Comparison of ENCODE assay signal across 16 cellular contexts in the genomic region with DNA sequence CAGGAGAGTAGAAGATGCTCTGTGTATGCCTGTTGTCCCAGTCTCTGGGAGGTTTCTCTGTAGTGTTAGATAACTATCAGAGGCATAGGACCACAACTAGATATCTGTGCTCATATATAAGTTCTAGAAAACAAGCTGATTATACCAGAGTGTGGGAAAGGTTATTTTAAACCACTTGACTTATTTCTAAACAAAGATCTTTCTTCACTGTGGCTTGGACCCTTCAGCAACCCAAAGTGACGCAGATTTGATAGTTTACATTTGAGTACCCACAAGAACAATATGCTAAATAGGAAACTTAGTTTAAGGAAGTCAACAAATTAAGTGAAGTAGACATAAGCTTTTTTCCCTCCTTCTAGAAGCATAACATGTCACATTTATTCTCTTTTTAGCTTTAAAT. TPM values are rescaled to one million over a fixed set of nuclear protein-coding genes. Genes with fewer than 3 reads are reported as not detected.
A peak's percentile ranks its signal among the peaks of the same experiment; 100 is the strongest.
DNase-seq lines count a peak whose midpoint lies in the region; ATAC-seq, FAIRE-seq and TF ChIP-seq lines count a peak whose summit lies in the region.
"Had no signal": no experiment of that assay in that cellular context is flagged by ENCODE, and none has a peak within 500 bp of the region (broad histone marks: within the 10 kb centered on the region; RNA-seq: fewer than 3 reads in every experiment).

No MANE protein-coding gene starts in this region.

- no peak overlapping the region for H2AK5ac ChIP-seq in H1 (ENCODE audit: low read depth, low read length)

- CTCF ChIA-PET in H1 (lab: Charles Lee; ENCODE audit: partially characterized antibody): interaction anchor here (1.0 to 2.7 kb wide), 6 partner anchors 20 to 107 kb away, joined by 3 to 7 read pairs (median 3); no protein-coding TSS in a partner anchor
- CTCF ChIA-PET in activated CD8-positive, alpha-beta T cell treated with anti-CD3 and anti-CD28 coated beads, Interleukin-2, amount 10 ng/mL, durations not matched to agents 7 days and 5 days (lab: Charles Lee): interaction anchor here (1.2 kb wide), 1 partner anchor 10 kb away, joined by 3 read pairs; no protein-coding TSS in a partner anchor
- CTCF ChIA-PET in activated CD8-positive, alpha-beta T cell treated with anti-CD3 and anti-CD28 coated beads for 36 hours (lab: Charles Lee): interaction anchor here (1.2 kb wide), 1 partner anchor 9 kb away, joined by 3 read pairs; no protein-coding TSS in a partner anchor

- H4K5ac ChIP-seq in H1 (ENCODE audit: insufficient read length, low read depth, low read length): no peak overlapping the region

- no peak for TF ChIP-seq POLR2A in GM12892 (IDR thresholded peaks at IDR 0.05; ENCODE audit: low read depth, low read length)
- TF ChIP-seq POLR2A in H1 (IDR thresholded peaks at IDR 0.05; ENCODE audit: control extremely low read depth in 1 of 2, low read depth in 2 of 2, low read length in 2 of 2): no peak

- no peaks in the 10 kb centered on the region for H3K9me3 ChIP-seq in HUES48 (ENCODE audit: control insufficient read depth, insufficient read depth, low read length)
- no peaks in the 10 kb centered on the region for H3K9me3 ChIP-seq in H1 (ENCODE audit: insufficient read depth in 2 of 2, low read depth in 1 of 2, low read length in 1 of 2)
- H3K9me3 ChIP-seq: BLaER1 had no signal

- H3K27me3 ChIP-seq in HUES48 (ENCODE audit: control insufficient read depth, insufficient read depth, low read length) (no peaks in the 10 kb centered on the region), H1 (replicated peaks in 1 of 4; ENCODE audit: control insufficient read depth in 3 of 4, extremely low read depth in 1 of 4, insufficient read depth in 3 of 4, low read length in 3 of 4) (no peaks in the 10 kb centered on the region)
- H3K27me3 ChIP-seq: BLaER1 had no signal

- H3K36me3 ChIP-seq in HUES48 (ENCODE audit: control insufficient read depth, insufficient read depth, low read length) (peaks cover 23% of the 10 kb centered on the region), H1 (ENCODE audit: control insufficient read depth in 2 of 4, insufficient read depth in 4 of 4, low read length in 3 of 4) (peaks cover 0 to 14% (median 4%) of the 10 kb centered on the region in 4 experiments; a peak in 5 of 8 replicates)

- H2BK5ac ChIP-seq in H1 (ENCODE audit: low read depth, low read length): no peak overlapping the region

- H3K27me3 Mint-ChIP-seq in nephron (ENCODE audit: low read depth): no peaks in the 10 kb centered on the region
- H3K27me3 Mint-ChIP-seq in activated CD8-positive, alpha-beta T cell treated with anti-CD3 and anti-CD28 coated beads, Interleukin-2, amount 10 ng/mL, durations not matched to agents 7 days and 5 days (ENCODE audit: low read depth): no peaks in the 10 kb centered on the region
- no peaks in the 10 kb centered on the region for H3K27me3 Mint-ChIP-seq in activated CD8-positive, alpha-beta T cell treated with anti-CD3 and anti-CD28 coated beads for 36 hours
- H3K27me3 Mint-ChIP-seq: CD4-positive, alpha-beta memory T cell; IgD-negative memory B cell had no signal

- peak overlapping the region in 2 of 3 experiments; percentile 14 to 49 for H3K27ac Mint-ChIP-seq in nephron
- no peak overlapping the region for H3K27ac Mint-ChIP-seq in activated CD8-positive, alpha-beta T cell treated with anti-CD3 and anti-CD28 coated beads, Interleukin-2, amount 10 ng/mL, durations not matched to agents 7 days and 5 days
- H3K27ac Mint-ChIP-seq in activated CD8-positive, alpha-beta T cell treated with anti-CD3 and anti-CD28 coated beads for 36 hours: no peak overlapping the region
- H3K27ac Mint-ChIP-seq: CD14-positive monocyte; CD4-positive, alpha-beta memory T cell; IgD-negative memory B cell had no signal

- intact Hi-C loops in posterior vena cava (cut with DNase I): no loop called here
- intact Hi-C loops in activated CD8-positive, alpha-beta T cell treated with anti-CD3 and anti-CD28 coated beads for 36 hours (cut with micrococcal nuclease): no loop called here

- peaks cover 4% of the 10 kb centered on the region; the same call in 1 of the 2 replicates for H3K79me1 ChIP-seq in H1 (ENCODE audit: low read depth, low read length)

- no peak overlapping the region for H3K4me3 Mint-ChIP-seq in nephron
- H3K4me3 Mint-ChIP-seq in activated CD8-positive, alpha-beta T cell treated with anti-CD3 and anti-CD28 coated beads, Interleukin-2, amount 10 ng/mL, durations not matched to agents 7 days and 5 days: no peak overlapping the region
- H3K4me3 Mint-ChIP-seq in activated CD8-positive, alpha-beta T cell treated with anti-CD3 and anti-CD28 coated beads for 36 hours: no peak overlapping the region
- H3K4me3 Mint-ChIP-seq: CD14-positive monocyte; CD4-positive, alpha-beta memory T cell; IgD-negative memory B cell had no signal

- H3K27ac ChIP-seq in HUES48 (ENCODE audit: low read depth, low read length): no peak overlapping the region
- H3K27ac ChIP-seq in H1 (ENCODE audit: low read depth, low read length): no peak overlapping the region
- H3K27ac ChIP-seq: BLaER1 had no signal

- H3K4me2 ChIP-seq in H1 (ENCODE audit: insufficient read depth in 1 of 2, low read depth in 2 of 2, low read length in 2 of 2): no peak overlapping the region; a peak in 2 of 4 replicates
- H3K4me2 ChIP-seq: BLaER1 had no signal

- no peak overlapping the region for H3K23ac ChIP-seq in H1 (ENCODE audit: insufficient read length)

- TF ChIP-seq CTCF in H1 (IDR thresholded peaks at IDR 0.05; ENCODE audit: control extremely low read depth in 1 of 3, insufficient read depth in 1 of 3, low read depth in 1 of 3, low read length in 3 of 3): no peak
- no peak for TF ChIP-seq CTCF in nephron (IDR thresholded peaks at IDR 0.05; ENCODE audit: unreplicated experiment in 3 of 3)
- TF ChIP-seq CTCF in activated CD8-positive, alpha-beta T cell treated with anti-CD3 and anti-CD28 coated beads for 36 hours (IDR thresholded peaks at IDR 0.05): no peak

- H3K9me3 Mint-ChIP-seq in nephron: no peaks in the 10 kb centered on the region
- H3K9me3 Mint-ChIP-seq in activated CD8-positive, alpha-beta T cell treated with anti-CD3 and anti-CD28 coated beads, Interleukin-2, amount 10 ng/mL, durations not matched to agents 7 days and 5 days (ENCODE audit: insufficient read depth): no peaks in the 10 kb centered on the region
- no peaks in the 10 kb centered on the region for H3K9me3 Mint-ChIP-seq in activated CD8-positive, alpha-beta T cell treated with anti-CD3 and anti-CD28 coated beads for 36 hours
- H3K9me3 Mint-ChIP-seq: CD14-positive monocyte; CD4-positive, alpha-beta memory T cell; IgD-negative memory B cell had no signal

- H3K4me3 ChIP-seq in HUES48 (ENCODE audit: low read depth, low read length) (peak overlapping the region; percentile 13; the same call in 1 of the 2 replicates), H1 (ENCODE audit: extremely low read depth in 1 of 4, insufficient read depth in 2 of 4, low read depth in 3 of 4, low read length in 4 of 4) (no peak overlapping the region; a peak in 1 of 8 replicates)
- H3K4me3 ChIP-seq: BLaER1 had no signal

- H3K4ac ChIP-seq in H1 (replicated peaks; ENCODE audit: insufficient read length, low read depth, low read length): no peak overlapping the region

- H3K36me3 Mint-ChIP-seq in nephron (ENCODE audit: low read depth): peaks cover 33% of the 10 kb centered on the region
- H3K36me3 Mint-ChIP-seq in activated CD8-positive, alpha-beta T cell treated with anti-CD3 and anti-CD28 coated beads, Interleukin-2, amount 10 ng/mL, durations not matched to agents 7 days and 5 days (ENCODE audit: low read depth): peaks cover 23% of the 10 kb centered on the region
- peaks cover 24% of the 10 kb centered on the region for H3K36me3 Mint-ChIP-seq in activated CD8-positive, alpha-beta T cell treated with anti-CD3 and anti-CD28 coated beads for 36 hours (ENCODE audit: low read depth)

- H3K4me1 Mint-ChIP-seq in nephron: peaks cover 24% of the 10 kb centered on the region
- H3K4me1 Mint-ChIP-seq in activated CD8-positive, alpha-beta T cell treated with anti-CD3 and anti-CD28 coated beads, Interleukin-2, amount 10 ng/mL, durations not matched to agents 7 days and 5 days (ENCODE audit: low read depth): no peaks in the 10 kb centered on the region
- no peaks in the 10 kb centered on the region for H3K4me1 Mint-ChIP-seq in activated CD8-positive, alpha-beta T cell treated with anti-CD3 and anti-CD28 coated beads for 36 hours (ENCODE audit: low read depth)
- H3K4me1 Mint-ChIP-seq: CD14-positive monocyte, IgD-negative memory B cell had no signal

- FAIRE-seq in GM12892 (lab: Jason Lieb, UNC) (peak; percentile 14), H1 (lab: Jason Lieb, UNC) (peak; percentile 58)

- no peaks in the 10 kb centered on the region for H3K23me2 ChIP-seq in H1 (ENCODE audit: low read depth, low read length)

- no peak overlapping the region for H3K18ac ChIP-seq in H1 (ENCODE audit: extremely low read depth, low read length)

- no peak overlapping the region for H2BK12ac ChIP-seq in H1 (ENCODE audit: low read depth, low read length)

- no peak overlapping the region for H2BK20ac ChIP-seq in H1 (ENCODE audit: low read length)

- POLR2A ChIA-PET in H1 (lab: Charles Lee; ENCODE audit: partially characterized antibody): interaction anchor here (0.9 kb wide), 1 partner anchor 9 kb away, joined by 5 read pairs; no protein-coding TSS in a partner anchor
- POLR2A ChIA-PET in activated CD8-positive, alpha-beta T cell treated with anti-CD3 and anti-CD28 coated beads, Interleukin-2, amount 10 ng/mL, durations not matched to agents 7 days and 5 days (lab: Charles Lee): no interaction called here
- POLR2A ChIA-PET in activated CD8-positive, alpha-beta T cell treated with anti-CD3 and anti-CD28 coated beads for 36 hours (lab: Charles Lee): interaction anchor here (1.0 kb wide), 1 partner anchor 15 kb away, joined by 4 read pairs; no protein-coding TSS in a partner anchor

- H3K79me2 ChIP-seq in H1 (ENCODE audit: control insufficient read depth in 1 of 2, insufficient read depth in 2 of 2, low read length in 2 of 2): no peaks in the 10 kb centered on the region; a peak in 2 of 4 replicates

- DNase-seq in GM12892 (ENCODE audit: insufficient read length): no peak
- DNase-seq in H1 (ENCODE audit: low read depth in 1 of 2, low spot score in 2 of 2): no peak
- no peak for DNase-seq in activated CD8-positive, alpha-beta T cell treated with anti-CD3 and anti-CD28 coated beads, Interleukin-2, amount 10 ng/mL, durations not matched to agents 7 days and 5 days
- DNase-seq in posterior vena cava (ENCODE audit: low spot score): no peak
- no peak for DNase-seq in activated CD8-positive, alpha-beta T cell treated with anti-CD3 and anti-CD28 coated beads for 36 hours
- DNase-seq: 8988T; CD4-positive, alpha-beta memory T cell; DMS153; DMS79; GDM1; HCEC 1CT had no signal

- no peak overlapping the region for H2AFZ ChIP-seq in H1 (ENCODE audit: low read length)

- TF ChIP-seq EP300 in H1 (IDR thresholded peaks at IDR 0.05; ENCODE audit: borderline replicate concordance in 1 of 2, low read depth in 2 of 2, low read length in 2 of 2): no peak

- no peak overlapping the region for H3K56ac ChIP-seq in H1 (replicated peaks; ENCODE audit: insufficient read length, low read depth, low read length)

- H4K8ac ChIP-seq in H1 (ENCODE audit: extremely low read depth, insufficient read depth, low read length): no peak overlapping the region

- H3K14ac ChIP-seq in H1 (ENCODE audit: insufficient read length): no peak overlapping the region

- ATAC-seq in activated CD8-positive, alpha-beta T cell treated with anti-CD3 and anti-CD28 coated beads, Interleukin-2, amount 10 ng/mL, durations not matched to agents 7 days and 5 days: no peak
- no peak for ATAC-seq in activated CD8-positive, alpha-beta T cell treated with anti-CD3 and anti-CD28 coated beads for 36 hours

- H2BK120ac ChIP-seq in H1 (replicated peaks; ENCODE audit: low read depth, low read length): no peak overlapping the region

- H4K20me1 ChIP-seq in H1 (replicated peaks in 1 of 2; ENCODE audit: control insufficient read depth in 1 of 2, insufficient read depth in 2 of 2, low read length in 2 of 2): peaks cover 0 to 4% of the 10 kb centered on the region in 2 experiments
- H4K20me1 ChIP-seq: BLaER1 had no signal

- no peak overlapping the region for H2BK15ac ChIP-seq in H1 (ENCODE audit: low read length)

- H3K4me1 ChIP-seq in HUES48 (ENCODE audit: control insufficient read depth, insufficient read depth, low read length): peaks cover 24% of the 10 kb centered on the region
- peaks cover 0 to 6% (median 3%) of the 10 kb centered on the region in 4 experiments; a peak in 3 of 7 replicates for H3K4me1 ChIP-seq in H1 (replicated peaks in 1 of 4; ENCODE audit: control insufficient read depth in 3 of 4, insufficient read depth in 4 of 4, low read length in 3 of 4)
- H3K4me1 ChIP-seq: BLaER1 had no signal

- H3K9ac ChIP-seq in HUES48 (ENCODE audit: low read depth, low read length) (no peak overlapping the region), H1 (replicated peaks in 1 of 4; ENCODE audit: extremely low read depth in 1 of 4, low read depth in 3 of 4, low read length in 3 of 4) (no peak overlapping the region)
- H3K9ac ChIP-seq: BLaER1 had no signal

- 90% methylated on average over 1 of the region's 1 CpG; no CpG with 5 or more reads in 1 of the 2 experiments for WGBS in H1 (ENCODE audit: extremely low coverage in 1 of 2, insufficient coverage in 1 of 2, insufficient read length in 1 of 2, insufficient replicate concordance in 2 of 2, low coverage in 1 of 2, low lambda C conversion rate in 2 of 2, missing lambda C conversion rate in 1 of 2), 2 experiments

- TF ChIP-seq RAD21 in H1 (IDR thresholded peaks at IDR 0.05 in 1 of 2, conservative IDR thresholded peaks at IDR 0.05 in 1 of 2; ENCODE audit: low read depth in 2 of 2, low read length in 2 of 2): no peak

- no peak overlapping the region for H4K91ac ChIP-seq in H1 (replicated peaks; ENCODE audit: insufficient read length, low read length)

RNA-seq across cellular contexts. Expression of a gene that starts 41.3 kb away (rescaled TPM):
- 5.5 TPM for polyA plus RNA-seq in GM12892 (2012; ENCODE audit: missing spikeins)
- 23.6 and 25.3 TPM in 2 replicates for total RNA-seq in H1 (2021; fragmentation: NEBNext Ultra II Directional; extraction: Animal tissue kit (Norgen Biotek cat#: 25700))
- polyA plus RNA-seq in H1 (2011; rRNA removed): 5.7 and 8.2 TPM in 2 replicates
- 8.9 TPM for polyA plus RNA-seq in H1 (2011; cell fraction: cytosol; rRNA removed)
- polyA plus RNA-seq in H1 (2011; cell fraction: nucleus; rRNA removed): 11.2 TPM
- 11.9 to 21.6 TPM (median 14.6 TPM) in 4 replicates for polyA plus RNA-seq in H1 (2012, experiment 1 of 2)
- 2.3 TPM for polyA plus RNA-seq in H1 (2012, experiment 2 of 2)
- 10.2 TPM for polyA plus RNA-seq in H1 (2013, experiment 1 of 2)
- 9.6 TPM for polyA plus RNA-seq in H1 (2013, experiment 2 of 2)
- polyA minus RNA-seq in H1 (2011; rRNA and poly(A)+ RNA removed): 47.0 and 61.7 TPM in 2 replicates
- polyA minus RNA-seq in H1 (2011; cell fraction: cytosol; rRNA and poly(A)+ RNA removed): 8.8 TPM
- polyA minus RNA-seq in H1 (2011; cell fraction: nucleus; rRNA and poly(A)+ RNA removed): 49.1 TPM
- total RNA-seq in activated CD8-positive, alpha-beta T cell treated with anti-CD3 and anti-CD28 coated beads, Interleukin-2, amount 10 ng/mL, durations not matched to agents 7 days and 5 days: 10 to 100 TPM; 15.4 to 18.1 TPM
- 10 to 100 TPM; 20.2 to 23.8 TPM for total RNA-seq in posterior vena cava
- 10 to 100 TPM; 10.4 to 11.0 TPM for total RNA-seq in activated CD8-positive, alpha-beta T cell treated with anti-CD3 and anti-CD28 coated beads for 36 hours

Comparison
In these comparisons a context has a peak if more than half of its experiments do, and no peak if none do; other contexts are left out.
1. H3K27ac Mint-ChIP-seq: peak in nephron (2 of 3); none in activated CD8-positive, alpha-beta T cell treated with anti-CD3 and anti-CD28 coated beads, Interleukin-2, amount 10 ng/mL, durations not matched to agents 7 days and 5 days (single experiment) and activated CD8-positive, alpha-beta T cell treated with anti-CD3 and anti-CD28 coated beads for 36 hours (single experiment).